Comparison of ENCODE assay signal across 28 cellular contexts in the genomic region with DNA sequence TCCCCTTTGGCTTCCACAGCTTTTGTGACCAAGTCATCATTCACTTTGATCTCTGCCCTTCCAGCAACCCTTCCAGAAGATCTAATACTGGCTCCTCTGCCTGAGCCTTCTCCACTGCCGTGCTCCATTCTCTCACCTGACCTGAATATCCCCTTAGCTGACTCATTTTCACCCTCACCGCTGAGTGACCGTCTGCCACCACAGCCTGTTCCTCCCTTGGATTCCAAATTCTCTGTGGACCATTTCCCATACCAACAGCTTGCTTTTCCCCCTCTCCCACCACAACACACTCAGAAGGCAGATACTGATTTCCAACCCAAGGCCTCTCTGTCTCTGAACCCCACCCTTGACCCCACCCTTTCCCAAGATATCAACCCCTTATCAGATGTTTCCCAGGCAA. TPM values are rescaled to one million over a fixed set of nuclear protein-coding genes. Genes with fewer than 3 reads are reported as not detected.
"Had no signal": no experiment of that assay in that cellular context is flagged by ENCODE, and none has a peak within 500 bp of the region (broad histone marks: within the 10 kb centered on the region; RNA-seq: fewer than 3 reads in every experiment).

No MANE protein-coding gene starts in this region.

- H3K4me1 ChIP-seq: stomach, suprapubic skin, testis, thyroid gland, tibial artery, tibial nerve, transverse colon, upper lobe of left lung, upper lobe of right lung, uterus had no signal

- H3K27me3 ChIP-seq: stomach, suprapubic skin, testis, thyroid gland, tibial artery, tibial nerve, transverse colon, upper lobe of left lung, upper lobe of right lung, uterus had no signal

- H3K4me3 ChIP-seq: stomach, suprapubic skin, testis, thoracic aorta, thyroid gland, tibial artery, tibial nerve, transverse colon, upper lobe of left lung, upper lobe of right lung, uterus had no signal

- H3K27ac ChIP-seq: stomach, suprapubic skin, testis, thoracic aorta, thyroid gland, tibial artery, tibial nerve, transverse colon, upper lobe of left lung, upper lobe of right lung, uterus had no signal

- DNase-seq: stimulated activated CD4-positive, alpha-beta T cell treated with anti-CD3 and anti-CD28 coated beads, Interleukin-2, amount 100 ng/mL, for 48 hours; stimulated activated CD4-positive, alpha-beta T cell treated with anti-CD3 and anti-CD28 coated beads, Interleukin-4, amount 100 ng/mL, for 1 hour; stimulated activated CD4-positive, alpha-beta T cell treated with anti-CD3 and anti-CD28 coated beads, Interleukin-4, amount 100 ng/mL, for 24 hours; stimulated activated CD4-positive, alpha-beta T cell treated with anti-CD3 and anti-CD28 coated beads, Interleukin-4, amount 100 ng/mL, for 4 hours; stimulated activated CD8-positive, alpha-beta memory T cell treated with anti-CD3 and anti-CD28 coated beads, Interleukin-4, amount 100 ng/mL, for 48 hours; stimulated activated naive B cell treated with anti-CD40 and anti-IgM and Interleukin-4, amounts not matched to agents 10 μg/mL and 1 μg/mL and 100 μg/mL, for 72 hours; stimulated activated naive CD4-positive, alpha-beta T cell; stimulated activated naive CD4-positive, alpha-beta T cell treated with Interleukin-2 at 50 U/mL for 16 hours; stimulated activated naive CD8-positive, alpha-beta T cell treated with anti-CD3 and anti-CD28 coated beads, Interleukin-15, amount 100 ng/mL, for 72 hours; stimulated activated naive CD8-positive, alpha-beta T cell treated with anti-CD3 and anti-CD28 coated beads, Interleukin-15, Interleukin-2, amounts not matched to agents 100 U/mL and 50 U/mL, for 24 hours; stomach; testis; thyroid gland; tibial artery; transverse colon; trophoblast cell; upper lobe of left lung; upper lobe of right lung; uterus had no signal

- H3K9me3 ChIP-seq: stomach, suprapubic skin, testis, thyroid gland, tibial nerve, transverse colon, upper lobe of left lung, upper lobe of right lung, uterus had no signal

- ATAC-seq: stimulated activated effector memory CD8-positive, alpha-beta T cell treated with anti-CD3 and anti-CD28 coated beads, Interleukin-12 subunit alpha, Interleukin-12 subunit beta, amount 100 ng/mL, for 72 hours; stimulated activated memory B cell treated with anti-CD40 and anti-IgM and Interleukin-4, amounts not matched to agents 10 μg/mL and 1 μg/mL and 100 μg/mL, for 72 hours; stimulated activated naive B cell treated with anti-CD40 and anti-IgM and Interleukin-4, amounts not matched to agents 10 μg/mL and 1 μg/mL and 100 μg/mL, for 72 hours; stimulated activated naive CD8-positive, alpha-beta T cell treated with anti-CD3 and anti-CD28 coated beads, Interleukin-15, amount 100 ng/mL, for 72 hours; stimulated activated naive CD8-positive, alpha-beta T cell treated with anti-CD3 and anti-CD28 coated beads, Interleukin-15, Interleukin-2, amounts not matched to agents 100 U/mL and 50 U/mL, for 24 hours; upper lobe of right lung had no signal

- H3K36me3 ChIP-seq: stomach, suprapubic skin, thoracic aorta, thyroid gland, tibial artery, tibial nerve, transverse colon, upper lobe of left lung, upper lobe of right lung, uterus had no signal

RNA-seq across cellular contexts. Expression of gene SPATA31D1, which starts 20.5 kb away (rescaled TPM):
- total RNA-seq: stomach, subcutaneous adipose tissue, temporal lobe, thoracic aorta, thyroid gland, tibial nerve, transverse colon, upper lobe of left lung, upper lobe of right lung, ureter, urinary bladder had no signal

RNA-seq across cellular contexts. Expression of gene SPATA31D3, which starts 24.7 kb away (rescaled TPM):
- total RNA-seq: stomach, subcutaneous adipose tissue, suprapubic skin, temporal lobe, thoracic aorta, thyroid gland, tibial nerve, transverse colon, upper lobe of left lung, upper lobe of right lung, ureter, urinary bladder had no signal

RNA-seq across cellular contexts. Expression of gene SPATA31D4, which starts 39.8 kb away (rescaled TPM):
- total RNA-seq: stomach, subcutaneous adipose tissue, suprapubic skin, temporal lobe, thoracic aorta, thyroid gland, tibial nerve, transverse colon, upper lobe of left lung, upper lobe of right lung, ureter, urinary bladder, uterus had no signal
